Comparison of ENCODE assay signal across 1 cellular context in genomic region chr10:78568664-78569063, GRCh38.
TF ChIP-seq lines count a peak whose summit lies in the region.

No MANE protein-coding gene starts in this region.

TF ChIP-seq in K562, 482 proteins besides CTCF, POLR2A, EP300 and RAD21 (continued from another document):
- TF ChIP-seq ZBTB49 (CRISPR knock-in tag; IDR thresholded peaks at IDR 0.05; ENCODE audit: borderline replicate concordance) (no peak), ZBTB8A (IDR thresholded peaks at IDR 0.05; ENCODE audit: partially characterized antibody) (no peak)
TF ChIP-seq in K562: peak in this region for 1.
